Comparison of ENCODE assay signal across 8 cellular contexts in genomic region chrX:153609917-153610833, GRCh38. TPM values are rescaled to one million over a fixed set of nuclear protein-coding genes. Genes with fewer than 3 reads are reported as not detected.
DNase-seq lines count a peak whose midpoint lies in the region; ATAC-seq and TF ChIP-seq lines count a peak whose summit lies in the region.

No MANE protein-coding gene starts in this region.

- peak; percentile 60 to 83 (median 72) for TF ChIP-seq CTCF in esophagus muscularis mucosa (IDR thresholded peaks at IDR 0.05)

- TF ChIP-seq EP300 in esophagus muscularis mucosa (IDR thresholded peaks at IDR 0.05): no peak

- H3K9me3 Mint-ChIP-seq in activated T-cell treated with anti-CD3 and anti-CD28 coated beads, Interleukin-2, amount 50 U/mL, for 4 hours: no peaks in the 10 kb centered on the region
- peaks cover 0 to 10% (median 0%) of the 10 kb centered on the region in 11 donors for H3K9me3 Mint-ChIP-seq in naive thymus-derived CD4-positive, alpha-beta T cell

- H3K36me3 ChIP-seq in esophagus muscularis mucosa: no peaks in the 10 kb centered on the region
- peaks cover 0 to 4% (median 0%) of the 10 kb centered on the region in 3 experiments for H3K36me3 ChIP-seq in naive thymus-derived CD4-positive, alpha-beta T cell (ENCODE audit: control insufficient read depth in 2 of 3, insufficient read depth in 3 of 3, low read length in 3 of 3)

- peaks cover 7 to 15% (median 12%) of the 10 kb centered on the region in 4 donors for H3K4me1 ChIP-seq in esophagus muscularis mucosa
- H3K4me1 ChIP-seq in naive thymus-derived CD4-positive, alpha-beta T cell (ENCODE audit: control insufficient read depth in 2 of 2, insufficient read depth in 2 of 2, low read length in 2 of 2): peaks cover 0 to 5% of the 10 kb centered on the region in 2 donors

- POLR2A ChIA-PET in naive thymus-derived CD4-positive, alpha-beta T cell (lab: Charles Lee): interaction anchor here (0.6 to 1.2 kb wide), 2 partner anchors 10 to 37 kb away, joined by 3 to 10 read pairs; partner anchors contain the start of gene DUSP9

- H3K36me3 Mint-ChIP-seq in activated T-cell treated with anti-CD3 and anti-CD28 coated beads, Interleukin-2, amount 50 U/mL, for 4 hours (ENCODE audit: insufficient read depth): no peaks in the 10 kb centered on the region
- no peaks in the 10 kb centered on the region for H3K36me3 Mint-ChIP-seq in naive thymus-derived CD4-positive, alpha-beta T cell

- peaks cover 17% of the 10 kb centered on the region for H3K4me1 Mint-ChIP-seq in activated T-cell treated with anti-CD3 and anti-CD28 coated beads, Interleukin-2, amount 50 U/mL, for 4 hours (ENCODE audit: low read depth)
- peaks cover 2 to 15% (median 9%) of the 10 kb centered on the region in 7 donors for H3K4me1 Mint-ChIP-seq in naive thymus-derived CD4-positive, alpha-beta T cell

- TF ChIP-seq POLR2A in esophagus muscularis mucosa (IDR thresholded peaks at IDR 0.05; ENCODE audit: low read depth): no peak

- peak overlapping the region; percentile 41 to 86 (median 76) for H3K27ac Mint-ChIP-seq in naive thymus-derived CD4-positive, alpha-beta T cell

- peak; percentile 73 for DNase-seq in ELR (ENCODE audit: low read depth)
- DNase-seq in NCI-H82 treated with DMSO at 0.1 percent for 48 hours (lab: John Stamatoyannopoulos, UW; ENCODE audit: unreplicated experiment): peak; percentile 0
- DNase-seq in activated T-cell treated with anti-CD3 and anti-CD28 coated beads, Interleukin-2, amount 50 U/mL, for 4 hours: peak; percentile 75
- DNase-seq in esophagus muscularis mucosa (ENCODE audit: extremely low spot score): no peak
- peak; percentile 58 to 78 (median 71) for DNase-seq in naive thymus-derived CD4-positive, alpha-beta T cell
- DNase-seq in stimulated activated CD8-positive, alpha-beta memory T cell treated with anti-CD3 and anti-CD28 coated beads, Interleukin-7, amount 100 ng/mL, for 24 hours (ENCODE audit: low read depth): peak; percentile 53
- no peak for DNase-seq in KG1 (lab: John Stamatoyannopoulos, UW)

- intact Hi-C loops in esophagus muscularis mucosa (cut with DNase I): loop anchor here (2.0 kb wide), 1 partner anchor 57 kb away; no protein-coding TSS in a partner anchor
- intact Hi-C loops in naive thymus-derived CD4-positive, alpha-beta T cell (cut with micrococcal nuclease): loop anchor here (1.0 to 5.0 kb wide), 10 partner anchors 11 to 652 kb away; partner anchors contain the start of genes CCNQ (in 2 of the 2), DUSP9 (in 1 of the 2) and HAUS7 (in 1 of the 2)

- ATAC-seq in HG03175 (IDR thresholded peaks at IDR 0.05; ENCODE audit: unreplicated experiment): peak; percentile 67
- peak; percentile 94 to 95 for ATAC-seq in activated T-cell treated with anti-CD3 and anti-CD28 coated beads, Interleukin-2, amount 50 U/mL, for 4 hours
- peak; percentile 96 for ATAC-seq in naive thymus-derived CD4-positive, alpha-beta T cell

- no peak overlapping the region for H3K27ac ChIP-seq in esophagus muscularis mucosa (replicated peaks in 1 of 4)
- peak overlapping the region; percentile 60 for H3K27ac ChIP-seq in naive thymus-derived CD4-positive, alpha-beta T cell (ENCODE audit: low read depth, low read length)

- no peaks in the 10 kb centered on the region for H3K9me3 ChIP-seq in esophagus muscularis mucosa
- H3K9me3 ChIP-seq in naive thymus-derived CD4-positive, alpha-beta T cell (ENCODE audit: control insufficient read depth in 2 of 3, low read length in 3 of 3): no peaks in the 10 kb centered on the region

- CTCF ChIA-PET in naive thymus-derived CD4-positive, alpha-beta T cell (lab: Charles Lee): interaction anchor here (0.6 to 2.2 kb wide), 8 partner anchors 10 to 71 kb away, joined by 3 to 15 read pairs (median 4); no protein-coding TSS in a partner anchor

- peak overlapping the region; percentile 49 to 62 (median 52) for H3K4me3 ChIP-seq in esophagus muscularis mucosa
- peak overlapping the region; percentile 44 for H3K4me3 ChIP-seq in naive thymus-derived CD4-positive, alpha-beta T cell (ENCODE audit: low read length)

- peak overlapping the region; percentile 81 for H3K4me3 Mint-ChIP-seq in activated T-cell treated with anti-CD3 and anti-CD28 coated beads, Interleukin-2, amount 50 U/mL, for 4 hours
- peak overlapping the region; percentile 77 to 87 (median 85) for H3K4me3 Mint-ChIP-seq in naive thymus-derived CD4-positive, alpha-beta T cell

- 31% methylated on average over 28 of the region's 63 CpGs for WGBS in esophagus muscularis mucosa

- H3K27me3 Mint-ChIP-seq in activated T-cell treated with anti-CD3 and anti-CD28 coated beads, Interleukin-2, amount 50 U/mL, for 4 hours (ENCODE audit: low read depth): no peaks in the 10 kb centered on the region
- peaks cover 0 to 18% (median 0%) of the 10 kb centered on the region in 5 donors for H3K27me3 Mint-ChIP-seq in naive thymus-derived CD4-positive, alpha-beta T cell

- no peaks in the 10 kb centered on the region for H3K27me3 ChIP-seq in esophagus muscularis mucosa
- H3K27me3 ChIP-seq in naive thymus-derived CD4-positive, alpha-beta T cell (ENCODE audit: control insufficient read depth in 2 of 2, insufficient read depth in 2 of 2, low read length in 2 of 2): no peaks in the 10 kb centered on the region

RNA-seq across cellular contexts. Expression of gene CCNQ, which starts 11.2 kb away (rescaled TPM):
- total RNA-seq in activated T-cell treated with anti-CD3 and anti-CD28 coated beads, Interleukin-2, amount 50 U/mL, for 4 hours: 10 to 100 TPM; 38.6 to 46.9 (median 39.1) TPM
- total RNA-seq in esophagus muscularis mucosa: 10 to 100 TPM; 38.6 to 58.3 (median 49.8) TPM
- 10 to 100 TPM; 13.7 to 27.6 (median 21.0) TPM for total RNA-seq in naive thymus-derived CD4-positive, alpha-beta T cell
- 10 to 100 TPM; 33.9 to 42.0 TPM for polyA plus RNA-seq in naive thymus-derived CD4-positive, alpha-beta T cell

RNA-seq across cellular contexts. Expression of gene DUSP9, which starts 36.8 kb away (rescaled TPM):
- total RNA-seq in activated T-cell treated with anti-CD3 and anti-CD28 coated beads, Interleukin-2, amount 50 U/mL, for 4 hours: under 1 TPM; 0.11 to 0.42 (median 0.33) TPM
- not detected for total RNA-seq in esophagus muscularis mucosa
- total RNA-seq in naive thymus-derived CD4-positive, alpha-beta T cell: not detected
- not detected for polyA plus RNA-seq in naive thymus-derived CD4-positive, alpha-beta T cell

Comparison
In these comparisons a context has a peak if more than half of its experiments do, and no peak if none do; other contexts are left out.
1. DNase-seq: peak in ELR (single experiment), NCI-H82 treated with DMSO at 0.1 percent for 48 hours (single experiment), activated T-cell treated with anti-CD3 and anti-CD28 coated beads, Interleukin-2, amount 50 U/mL, for 4 hours (single experiment), naive thymus-derived CD4-positive, alpha-beta T cell (9 of 9) and stimulated activated CD8-positive, alpha-beta memory T cell treated with anti-CD3 and anti-CD28 coated beads, Interleukin-7, amount 100 ng/mL, for 24 hours (single experiment); none in esophagus muscularis mucosa (single experiment) and KG1 (single experiment).
2. Peak in every context shown above with its lines, with median percentiles within 50 percentile points of each other: ATAC-seq.